10 cellular contexts compared by ENCODE assay signal in genomic region chr1:225700164-225700740, GRCh38. TPM values are rescaled to one million over a fixed set of nuclear protein-coding genes. Genes with fewer than 3 reads are reported as not detected.
A peak's percentile ranks its signal among the peaks of the same experiment; 100 is the strongest.
DNase-seq lines count a peak whose midpoint lies in the region.
"Had no signal": no experiment of that assay in that cellular context is flagged by ENCODE, and none has a peak within 500 bp of the region (broad histone marks: within the 10 kb centered on the region; RNA-seq: fewer than 3 reads in every experiment).

No MANE protein-coding gene starts in this region.

- intact Hi-C loops in cardiac septum (cut with DNase I) = no loop called here

- 62% methylated on average over 14 of the region's 14 CpGs for WGBS in urinary bladder

- DNase-seq in NCI-H2107 treated with DMSO at 0.1 percent for 48 hours (lab: John Stamatoyannopoulos, UW; ENCODE audit: unreplicated experiment) (peak; percentile 41), NCI-H2107 (lab: John Stamatoyannopoulos, UW) (no peak), astrocyte of the hippocampus (ENCODE audit: low read depth, low spot score) (peak; percentile 98), kidney tubule cell (ENCODE audit: low spot score) (peak; percentile 98), NCI-H2227 treated with DMSO at 0.1 percent for 48 hours (lab: John Stamatoyannopoulos, UW) (no peak), cardiac septum (ENCODE audit: low spot score) (no peak), Kasumi-1 (lab: John Stamatoyannopoulos, UW) (no peak)
- DNase-seq: stimulated activated naive B cell treated with anti-CD40 and anti-IgM and Interleukin-4, amounts not matched to agents 10 μg/mL and 1 μg/mL and 100 μg/mL, for 72 hours had no signal

- H3K4me1 ChIP-seq in urinary bladder (ENCODE audit: insufficient read depth) = peaks cover 2% of the 10 kb centered on the region

- no peaks in the 10 kb centered on the region for H3K36me3 ChIP-seq in urinary bladder (ENCODE audit: insufficient read depth)

- H3K4me3 ChIP-seq in urinary bladder (ENCODE audit: low read depth, low read length) = no peak overlapping the region
- H3K4me3 ChIP-seq: SK-N-MC had no signal

- peak overlapping the region; percentile 38 for H3K27ac ChIP-seq in urinary bladder (ENCODE audit: low read depth)
- H3K27ac ChIP-seq: SK-N-MC had no signal

RNA-seq across cellular contexts. Expression of gene ENAH, which starts 47.3 kb away (rescaled TPM):
- total RNA-seq in urinary bladder = 229 TPM
- 58.9 TPM for polyA plus RNA-seq in urinary bladder
- 195 TPM for total RNA-seq in cardiac septum

Comparison
In these comparisons a context has a peak if more than half of its experiments do, and no peak if none do; other contexts are left out.
1. DNase-seq: peak in NCI-H2107 treated with DMSO at 0.1 percent for 48 hours (single experiment), astrocyte of the hippocampus (single experiment) and kidney tubule cell (single experiment); none in NCI-H2107 (single experiment), NCI-H2227 treated with DMSO at 0.1 percent for 48 hours (single experiment), cardiac septum (single experiment) and Kasumi-1 (0 of 2).